Comparison of ENCODE assay signal across 8 cellular contexts in genomic region chr21:32392299-32392879, GRCh38. TPM values are rescaled to one million over a fixed set of nuclear protein-coding genes. Genes with fewer than 3 reads are reported as not detected.
DNase-seq lines count a peak whose midpoint lies in the region; ATAC-seq and TF ChIP-seq lines count a peak whose summit lies in the region.

No MANE protein-coding gene starts in this region.

- peaks cover 7% of the 10 kb centered on the region for H3K27me3 Mint-ChIP-seq in activated T-cell treated with anti-CD3 and anti-CD28 coated beads, Interleukin-2, amount 50 U/mL, for 24 hours

- no peak for TF ChIP-seq POLR2A in tibial nerve (IDR thresholded peaks at IDR 0.05)

- TF ChIP-seq CTCF in astrocyte of the cerebellum (IDR thresholded peaks at IDR 0.05; ENCODE audit: low read depth, low read length, missing control alignments) (no peak), tibial nerve (IDR thresholded peaks at IDR 0.05) (no peak)

- DNase-seq in activated T-cell treated with anti-CD3 and anti-CD28 coated beads, Interleukin-2, amount 50 U/mL, for 24 hours: no peak
- DNase-seq in activated T-cell treated with anti-CD3 and anti-CD28 coated beads for 4 hours (no peak), astrocyte of the cerebellum (ENCODE audit: low read depth) (no peak), left lobe of liver (ENCODE audit: low spot score) (no peak), tibial nerve (ENCODE audit: low spot score in 2 of 2) (no peak), SW480 (ENCODE audit: low spot score) (no peak), iPS-NIHi11 (ENCODE audit: low spot score) (no peak)

- peaks cover 57% of the 10 kb centered on the region for H3K36me3 Mint-ChIP-seq in activated T-cell treated with anti-CD3 and anti-CD28 coated beads, Interleukin-2, amount 50 U/mL, for 24 hours (ENCODE audit: low read depth)

- peaks cover 61% of the 10 kb centered on the region for H3K4me1 Mint-ChIP-seq in activated T-cell treated with anti-CD3 and anti-CD28 coated beads, Interleukin-2, amount 50 U/mL, for 24 hours (ENCODE audit: low read depth)

- H3K4me3 ChIP-seq in HUES48 (ENCODE audit: low read depth, low read length): peak overlapping the region; percentile 94
- peak overlapping the region; percentile 95 for H3K4me3 ChIP-seq in astrocyte of the cerebellum (ENCODE audit: low read depth, low read length)
- H3K4me3 ChIP-seq in tibial nerve: peak overlapping the region; percentile 78 to 97 (median 94)

- H3K36me3 ChIP-seq in HUES48 (ENCODE audit: control insufficient read depth, insufficient read depth, low read length) (peaks cover 14% of the 10 kb centered on the region; the same call in 1 of the 2 replicates), tibial nerve (no peaks in the 10 kb centered on the region)

- peak; percentile 39 for ATAC-seq in left lobe of liver

- H3K27ac ChIP-seq in HUES48 (ENCODE audit: low read depth, low read length): no peak overlapping the region
- peak overlapping the region in 1 of 4 donors; percentile 88 for H3K27ac ChIP-seq in tibial nerve

- no peak for TF ChIP-seq EP300 in tibial nerve (IDR thresholded peaks at IDR 0.05)

- H3K9me3 ChIP-seq in HUES48 (ENCODE audit: control insufficient read depth, insufficient read depth, low read length) (no peaks in the 10 kb centered on the region), tibial nerve (no peaks in the 10 kb centered on the region)

- H3K27ac Mint-ChIP-seq in activated T-cell treated with anti-CD3 and anti-CD28 coated beads, Interleukin-2, amount 50 U/mL, for 24 hours: peak overlapping the region; percentile 94

- H3K4me3 Mint-ChIP-seq in activated T-cell treated with anti-CD3 and anti-CD28 coated beads, Interleukin-2, amount 50 U/mL, for 24 hours: peak overlapping the region; percentile 92

- H3K9ac ChIP-seq in HUES48 (ENCODE audit: low read depth, low read length): peak overlapping the region; percentile 61

- in situ Hi-C loops in astrocyte of the cerebellum (cut with HindIII; ENCODE audit: low sequenced_read_pairs): no loop called here

- no peaks in the 10 kb centered on the region; the same call in 1 of the 2 replicates for H3K27me3 ChIP-seq in HUES48 (ENCODE audit: control insufficient read depth, insufficient read depth, low read length)
- H3K27me3 ChIP-seq in tibial nerve: no peaks in the 10 kb centered on the region

- H3K4me1 ChIP-seq in HUES48 (ENCODE audit: control insufficient read depth, insufficient read depth, low read length): peaks cover 12% of the 10 kb centered on the region
- peaks cover 0 to 29% (median 6%) of the 10 kb centered on the region in 4 donors for H3K4me1 ChIP-seq in tibial nerve

- WGBS in tibial nerve, 2 donors: 0 to 1% methylated on average over 24 to 25 of the region's 32 CpGs

- no peaks in the 10 kb centered on the region for H3K9me3 Mint-ChIP-seq in activated T-cell treated with anti-CD3 and anti-CD28 coated beads, Interleukin-2, amount 50 U/mL, for 24 hours

RNA-seq across cellular contexts. Expression of gene URB1, which starts 0.4 kb away (rescaled TPM):
- total RNA-seq in left lobe of liver: 9.2 TPM
- 10 to 100 TPM; 18.6 to 29.4 (median 22.2) TPM for total RNA-seq in tibial nerve

RNA-seq across cellular contexts. Expression of gene EVA1C, which starts 20.1 kb away (rescaled TPM):
- total RNA-seq in left lobe of liver (5.0 TPM), tibial nerve (10 to 100 TPM; 72.6 to 85.9 (median 75.6) TPM)

Comparison
In these comparisons a context has a peak if more than half of its experiments do, and no peak if none do; other contexts are left out.
1. RNA of gene EVA1C, which starts 20.1 kb away (total RNA-seq): 72.6 to 85.9 TPM in tibial nerve; 5.0 TPM in left lobe of liver (single experiment); every median in the first group is over 10 times any median in the second.
2. Peak in every context shown above with its lines, with median percentiles within 50 percentile points of each other: H3K4me3 ChIP-seq.